Comparison of ENCODE assay signal across 1 cellular context in genomic region chr5:123036391-123037103, GRCh38.
TF ChIP-seq lines count a peak whose summit lies in the region.

PPIC (minus strand) TSS chr5:123036725; CDS start chr5:123036625, 100 bp downstream.

TF ChIP-seq in HepG2, 621 proteins besides CTCF, POLR2A, EP300 and RAD21 (continued from another document and continues in another):
- TF ChIP-seq ZNF646 (CRISPR knock-in tag; IDR thresholded peaks at IDR 0.05) = no peak
- TF ChIP-seq HMG20A (CRISPR knock-in tag; IDR thresholded peaks at IDR 0.05; ENCODE audit: borderline replicate concordance) = no peak
- peak; percentile 47; the same call in 1 of the 2 replicates for TF ChIP-seq KDM5B (CRISPR knock-in tag; IDR thresholded peaks at IDR 0.05; ENCODE audit: borderline replicate concordance)
- no peak for TF ChIP-seq MAFF (IDR thresholded peaks at IDR 0.05; ENCODE audit: low read depth, low read length)
- TF ChIP-seq NFKB2 (CRISPR knock-in tag; IDR thresholded peaks at IDR 0.05; ENCODE audit: borderline replicate concordance) = no peak; the same call in 1 of the 2 replicates
- TF ChIP-seq ZFP36L2 (CRISPR knock-in tag; IDR thresholded peaks at IDR 0.05) = no peak
- TF ChIP-seq ZNF3 (CRISPR knock-in tag; IDR thresholded peaks at IDR 0.05) = no peak
- peak; percentile 42; the same call in 1 of the 2 replicates for TF ChIP-seq RARA (CRISPR knock-in tag; IDR thresholded peaks at IDR 0.05)
- TF ChIP-seq MED13 (CRISPR knock-in tag; IDR thresholded peaks at IDR 0.05) = no peak
- TF ChIP-seq ZNF230 (CRISPR knock-in tag; IDR thresholded peaks at IDR 0.05) = no peak
- peak; percentile 62 for TF ChIP-seq TFDP2 (CRISPR knock-in tag; IDR thresholded peaks at IDR 0.05)
- TF ChIP-seq BORCS8-MEF2B (CRISPR knock-in tag; IDR thresholded peaks at IDR 0.05) = 0 out of 2 replicates have a peak, but pooled peaks have one; percentile 31
- no peak; the same call in 1 of the 2 replicates for TF ChIP-seq MXD4 (CRISPR knock-in tag; IDR thresholded peaks at IDR 0.05)
- peak; percentile 66 for TF ChIP-seq ARID5B (CRISPR knock-in tag; IDR thresholded peaks at IDR 0.05)
- no peak for TF ChIP-seq ZFP90 (CRISPR knock-in tag; IDR thresholded peaks at IDR 0.05; ENCODE audit: borderline replicate concordance)
- TF ChIP-seq FOXJ3 (CRISPR knock-in tag; IDR thresholded peaks at IDR 0.05; ENCODE audit: borderline replicate concordance) = no peak
- TF ChIP-seq CREBL2 (CRISPR knock-in tag; IDR thresholded peaks at IDR 0.05; ENCODE audit: borderline replicate concordance) = no peak
- TF ChIP-seq HDAC1 (CRISPR knock-in tag; IDR thresholded peaks at IDR 0.05) = peak; percentile 31; the same call in 1 of the 2 replicates
- no peak for TF ChIP-seq PAXIP1 (CRISPR knock-in tag; conservative IDR thresholded peaks at IDR 0.05)
- TF ChIP-seq ZSCAN31 (CRISPR knock-in tag; IDR thresholded peaks at IDR 0.05; ENCODE audit: low read depth) = peak; percentile 65; the same call in 1 of the 2 replicates
- no peak for TF ChIP-seq REPIN1 (CRISPR knock-in tag; IDR thresholded peaks at IDR 0.05; ENCODE audit: borderline replicate concordance, low read depth)
- TF ChIP-seq MYPOP (CRISPR knock-in tag; IDR thresholded peaks at IDR 0.05) = peak; percentile 94
- TF ChIP-seq NKX3-1 (CRISPR knock-in tag; IDR thresholded peaks at IDR 0.05) = peak; percentile 51; the same call in 1 of the 2 replicates
- no peak for TF ChIP-seq HNRNPUL1 (IDR thresholded peaks at IDR 0.05; ENCODE audit: low read depth, low read length)
- no peak; the same call in 1 of the 2 replicates for TF ChIP-seq ESRRA (CRISPR knock-in tag; IDR thresholded peaks at IDR 0.05; ENCODE audit: low read depth)
- TF ChIP-seq MNT (IDR thresholded peaks at IDR 0.05) = no peak
- TF ChIP-seq IRX3 (CRISPR knock-in tag; IDR thresholded peaks at IDR 0.05; ENCODE audit: borderline replicate concordance, low read depth) = no peak
- TF ChIP-seq GLI4 (CRISPR knock-in tag; IDR thresholded peaks at IDR 0.05; ENCODE audit: borderline replicate concordance) = no peak
- peak; percentile 30; the same call in 1 of the 2 replicates for TF ChIP-seq POGZ (CRISPR knock-in tag; IDR thresholded peaks at IDR 0.05)
- peak; percentile 63; the same call in 1 of the 2 replicates for TF ChIP-seq DMAP1 (CRISPR knock-in tag; IDR thresholded peaks at IDR 0.05)
- TF ChIP-seq GPBP1L1 (CRISPR knock-in tag; IDR thresholded peaks at IDR 0.05) = no peak
- 0 out of 2 replicates have a peak, but pooled peaks have one; percentile 44 for TF ChIP-seq SP5 (CRISPR knock-in tag; IDR thresholded peaks at IDR 0.05; ENCODE audit: borderline replicate concordance, low read depth)
- TF ChIP-seq PCBP1 (IDR thresholded peaks at IDR 0.05; ENCODE audit: borderline replicate concordance, low read depth, low read length) = no peak
- 0 out of 2 replicates have a peak, but pooled peaks have one; percentile 53 for TF ChIP-seq ZNF513 (CRISPR knock-in tag; conservative IDR thresholded peaks at IDR 0.05)
- peak; percentile 91 for TF ChIP-seq ARID2 (CRISPR knock-in tag; IDR thresholded peaks at IDR 0.05; ENCODE audit: borderline replicate concordance)
- TF ChIP-seq MAX (IDR thresholded peaks at IDR 0.05) = no peak; the same call in 1 of the 2 replicates
- no peak for TF ChIP-seq MYC (CRISPR knock-in tag; IDR thresholded peaks at IDR 0.05; ENCODE audit: borderline replicate concordance)
- peak; percentile 69; the same call in 1 of the 2 replicates for TF ChIP-seq ZNF253 (CRISPR knock-in tag; IDR thresholded peaks at IDR 0.05; ENCODE audit: borderline replicate concordance)
